In genomic region chr1:160090760-160091159, GRCh38 we compare ENCODE assay signal across 25 cellular contexts. TPM values are rescaled to one million over a fixed set of nuclear protein-coding genes. Genes with fewer than 3 reads are reported as not detected.
A peak's percentile ranks its signal among the peaks of the same experiment; 100 is the strongest.
DNase-seq lines count a peak whose midpoint lies in the region; ATAC-seq lines count a peak whose summit lies in the region.
"Had no signal": no experiment of that assay in that cellular context is flagged by ENCODE, and none has a peak within 500 bp of the region (broad histone marks: within the 10 kb centered on the region; RNA-seq: fewer than 3 reads in every experiment).

No MANE protein-coding gene starts in this region.

- peaks cover 10% of the 10 kb centered on the region for H3K4me1 Mint-ChIP-seq in activated naive CD4-positive, alpha-beta T cell treated with anti-CD3 and anti-CD28 coated beads, Interleukin-2, amount 10 ng/mL, durations not matched to agents 7 days and 5 days

- no peak for ATAC-seq in GM19463 (IDR thresholded peaks at IDR 0.05; ENCODE audit: unreplicated experiment)
- ATAC-seq: HCT116 had no signal

- in situ Hi-C loops in SK-MEL-5 (cut with HindIII; ENCODE audit: low pct_unique_long_range_greater_than_20kb, low sequenced_read_pairs) = no loop called here

- no peaks in the 10 kb centered on the region for H3K27me3 Mint-ChIP-seq in activated naive CD4-positive, alpha-beta T cell treated with anti-CD3 and anti-CD28 coated beads, Interleukin-2, amount 10 ng/mL, durations not matched to agents 7 days and 5 days

- H3K4me3 Mint-ChIP-seq in activated naive CD4-positive, alpha-beta T cell treated with anti-CD3 and anti-CD28 coated beads, Interleukin-2, amount 10 ng/mL, durations not matched to agents 7 days and 5 days = no peak overlapping the region

- H3K27ac ChIP-seq in temporal lobe (ENCODE audit: low read depth, low read length) = peak overlapping the region; percentile 88
- H3K27ac ChIP-seq: C4-2B, KMS-11, Peyer's patch, SJCRH30 had no signal

- CTCF ChIA-PET in activated naive CD4-positive, alpha-beta T cell treated with anti-CD3 and anti-CD28 coated beads, Interleukin-2, amount 10 ng/mL, durations not matched to agents 7 days and 5 days (lab: Charles Lee) = interaction anchor here (0.7 to 1.5 kb wide), 4 partner anchors 12 to 201 kb away, joined by 3 to 5 read pairs (median 3); no protein-coding TSS in a partner anchor

- peak overlapping the region; percentile 34 for H3K27ac Mint-ChIP-seq in activated naive CD4-positive, alpha-beta T cell treated with anti-CD3 and anti-CD28 coated beads, Interleukin-2, amount 10 ng/mL, durations not matched to agents 7 days and 5 days

- peaks cover 25% of the 10 kb centered on the region for H3K36me3 Mint-ChIP-seq in activated naive CD4-positive, alpha-beta T cell treated with anti-CD3 and anti-CD28 coated beads, Interleukin-2, amount 10 ng/mL, durations not matched to agents 7 days and 5 days

- no peak for DNase-seq in activated naive CD4-positive, alpha-beta T cell treated with anti-CD3 and anti-CD28 coated beads, Interleukin-2, amount 10 ng/mL, durations not matched to agents 7 days and 5 days
- no peak for DNase-seq in activated naive CD4-positive, alpha-beta T cell treated with Interleukin-2 at 50 U/mL for 16 hours
- DNase-seq in SK-MEL-5 (ENCODE audit: low read depth, low spot score) = peak; percentile 43
- DNase-seq in islet precursor cell = peak; percentile 77
- no peak for DNase-seq in stimulated activated naive CD4-positive, alpha-beta T cell treated with Interleukin-2 at 50 U/mL for 16 hours (lab: John Stamatoyannopoulos, UW)
- DNase-seq in NCI-H524 treated with DMSO at 0.1 percent for 48 hours (lab: John Stamatoyannopoulos, UW) = no peak
- DNase-seq: AML-193, DMS79 treated with DMSO at 0.1 percent for 48 hours, IMR-90, NCI-H1105, NCI-H146, NCI-H2029, NCI-H2227 treated with DMSO at 0.1 percent for 48 hours, NCI-H510A, NCI-H774, SJCRH30 had no signal

- no peaks in the 10 kb centered on the region for H3K9me3 Mint-ChIP-seq in activated naive CD4-positive, alpha-beta T cell treated with anti-CD3 and anti-CD28 coated beads, Interleukin-2, amount 10 ng/mL, durations not matched to agents 7 days and 5 days

RNA-seq across cellular contexts. Expression of gene IGSF8, which starts 7.7 kb away (rescaled TPM):
- 142 and 146 TPM in 2 replicates for total RNA-seq in SK-MEL-5 (2014; rRNA removed; shearing (Covaris generic))
- 259 and 274 TPM in 2 replicates for polyA plus RNA-seq in SK-MEL-5 (2015; cell fraction: cytosol; rRNA removed)
- polyA plus RNA-seq in SK-MEL-5 (2015; cell fraction: nucleus; rRNA removed) = 74.6 and 95.1 TPM in 2 replicates
- total RNA-seq in temporal lobe = 43.5 TPM

RNA-seq across cellular contexts. Expression of gene KCNJ9, which starts 9.4 kb away (rescaled TPM):
- total RNA-seq in SK-MEL-5 (2014; rRNA removed; shearing (Covaris generic)) = not detected in 2 replicates
- not detected in 2 replicates for polyA plus RNA-seq in SK-MEL-5 (2015; cell fraction: cytosol; rRNA removed)
- polyA plus RNA-seq in SK-MEL-5 (2015; cell fraction: nucleus; rRNA removed) = not detected in 2 replicates
- 10.6 TPM for total RNA-seq in temporal lobe
- total RNA-seq: A172, G401, IMR-90, Peyer's patch, SJCRH30 had no signal
- polyA plus RNA-seq: AG04450, IMR-90 had no signal

RNA-seq across cellular contexts. Expression of gene KCNJ10, which starts 20.8 kb away (rescaled TPM):
- 0.11 and 0.26 TPM in 2 replicates for total RNA-seq in SK-MEL-5 (2014; rRNA removed; shearing (Covaris generic))
- 0.25 and 0.87 TPM in 2 replicates for polyA plus RNA-seq in SK-MEL-5 (2015; cell fraction: cytosol; rRNA removed)
- 0.78 and 7.7 TPM in 2 replicates for polyA plus RNA-seq in SK-MEL-5 (2015; cell fraction: nucleus; rRNA removed)
- total RNA-seq in temporal lobe = 5.9 TPM
- total RNA-seq: A172, G401, IMR-90, Peyer's patch had no signal
- polyA plus RNA-seq: AG04450, IMR-90 had no signal

RNA-seq across cellular contexts. Expression of gene ATP1A2, which starts 24.8 kb away (rescaled TPM):
- total RNA-seq in SK-MEL-5 (2014; rRNA removed; shearing (Covaris generic)) = not detected in 2 replicates
- not detected in 2 replicates for polyA plus RNA-seq in SK-MEL-5 (2015; cell fraction: cytosol; rRNA removed)
- not detected in 2 replicates for polyA plus RNA-seq in SK-MEL-5 (2015; cell fraction: nucleus; rRNA removed)
- total RNA-seq in temporal lobe = 93.2 TPM
- total RNA-seq: G401 had no signal

RNA-seq across cellular contexts. Expression of gene PIGM, which starts 59.0 kb away (rescaled TPM):
- 6.3 and 6.4 TPM in 2 replicates for total RNA-seq in SK-MEL-5 (2014; rRNA removed; shearing (Covaris generic))
- polyA plus RNA-seq in SK-MEL-5 (2015; cell fraction: cytosol; rRNA removed) = 4.9 and 5.1 TPM in 2 replicates
- polyA plus RNA-seq in SK-MEL-5 (2015; cell fraction: nucleus; rRNA removed) = 11.1 and 13.3 TPM in 2 replicates
- 5.9 TPM for total RNA-seq in temporal lobe

Comparison
In these comparisons a context has a peak if more than half of its experiments do, and no peak if none do; other contexts are left out.
1. DNase-seq: peak in SK-MEL-5 (single experiment) and islet precursor cell (single experiment); none in activated naive CD4-positive, alpha-beta T cell treated with anti-CD3 and anti-CD28 coated beads, Interleukin-2, amount 10 ng/mL, durations not matched to agents 7 days and 5 days (single experiment), activated naive CD4-positive, alpha-beta T cell treated with Interleukin-2 at 50 U/mL for 16 hours (single experiment), stimulated activated naive CD4-positive, alpha-beta T cell treated with Interleukin-2 at 50 U/mL for 16 hours (single experiment) and NCI-H524 treated with DMSO at 0.1 percent for 48 hours (single experiment).
2. RNA of gene KCNJ9, which starts 9.4 kb away (total RNA-seq): 10.6 TPM in temporal lobe (single experiment); not detected in SK-MEL-5; every median in the first group is over 10 times any median in the second.